ENCODE assay signal across 1 cellular context in genomic region chr6:79969784-79970183, GRCh38.
TF ChIP-seq lines count a peak whose summit lies in the region.

No MANE protein-coding gene starts in this region.

TF ChIP-seq in HEK293, 187 proteins besides CTCF, POLR2A, EP300 and RAD21 (continued from another document):
- TF ChIP-seq ZNF580 (tag by site-specific recombination; IDR thresholded peaks at IDR 0.05), result peak; percentile 66
